ENCODE assay signal across 11 cellular contexts in the genomic region with DNA sequence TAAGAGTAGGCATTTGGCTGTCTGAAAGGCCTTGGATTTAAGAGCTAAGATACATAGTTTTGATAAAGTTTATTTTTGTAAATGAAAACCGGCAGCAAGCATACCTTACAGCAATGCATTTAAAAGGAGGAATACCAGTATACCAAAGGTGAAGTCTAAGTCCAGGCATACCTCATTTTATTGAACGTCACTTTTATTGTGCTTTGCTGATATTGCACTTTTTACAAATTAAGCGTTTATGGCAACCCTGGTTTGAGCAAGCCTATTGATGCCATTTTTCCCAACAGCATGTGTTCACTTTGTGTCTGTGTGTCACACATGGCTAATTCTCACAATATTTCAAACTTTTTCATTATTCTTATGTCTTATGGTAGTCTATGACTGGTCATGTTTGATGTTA. TPM values are rescaled to one million over a fixed set of nuclear protein-coding genes. Genes with fewer than 3 reads are reported as not detected.
"Had no signal": no experiment of that assay in that cellular context is flagged by ENCODE, and none has a peak within 500 bp of the region (broad histone marks: within the 10 kb centered on the region; RNA-seq: fewer than 3 reads in every experiment).

No MANE protein-coding gene starts in this region.

- H3K36me3 Mint-ChIP-seq: IgD-negative memory B cell had no signal

- H3K27me3 Mint-ChIP-seq: IgD-negative memory B cell had no signal

- H3K9ac ChIP-seq: GM23248 had no signal

- H3K27ac ChIP-seq: GM23248, HL-60 had no signal

- H3K9me3 Mint-ChIP-seq: HFFc6 had no signal

- H3K27ac Mint-ChIP-seq: HFFc6, IgD-negative memory B cell had no signal

- H2AFZ ChIP-seq: GM23248 had no signal

- DNase-seq: GM23248, GOT3, H7, HFFc6, KG1 had no signal

- H3K9me3 ChIP-seq: HAP-1 had no signal

- H3K4me3 Mint-ChIP-seq: HFFc6, IgD-negative memory B cell had no signal

- H3K4me1 ChIP-seq: HAP-1 had no signal

- H3K36me3 ChIP-seq: HAP-1 had no signal

- H3K4me1 Mint-ChIP-seq: IgD-negative memory B cell had no signal

- ATAC-seq: HCT116 had no signal

- H3K4me3 ChIP-seq: GM23248, HAP-1 had no signal

RNA-seq across cellular contexts. Expression of a gene that starts 8.4 kb away (rescaled TPM):
- total RNA-seq: GM23248, H4, HFFc6, HT1080 had no signal
- polyA plus RNA-seq: GM23248, IgD-negative memory B cell had no signal

RNA-seq across cellular contexts. Expression of a gene that starts 34.8 kb away (rescaled TPM):
- total RNA-seq: GM23248, H4, H7, HFFc6, HT1080 had no signal
- polyA plus RNA-seq: GM23248, IgD-negative memory B cell had no signal
